In genomic region chr16:4697867-4698291, GRCh38 we compare ENCODE assay signal across 27 cellular contexts. TPM values are rescaled to one million over a fixed set of nuclear protein-coding genes. Genes with fewer than 3 reads are reported as not detected.
A peak's percentile ranks its signal among the peaks of the same experiment; 100 is the strongest.
DNase-seq lines count a peak whose midpoint lies in the region; ATAC-seq, FAIRE-seq and TF ChIP-seq lines count a peak whose summit lies in the region.
"Had no signal": no experiment of that assay in that cellular context is flagged by ENCODE, and none has a peak within 500 bp of the region (broad histone marks: within the 10 kb centered on the region; RNA-seq: fewer than 3 reads in every experiment).

No MANE protein-coding gene starts in this region.

- H2BK120ac ChIP-seq in H1 (replicated peaks; ENCODE audit: low read depth, low read length), result no peak overlapping the region

- H2BK20ac ChIP-seq in H1 (ENCODE audit: low read length), result no peak overlapping the region

- no peak for TF ChIP-seq CTCF in H1 (IDR thresholded peaks at IDR 0.05; ENCODE audit: control extremely low read depth in 1 of 3, insufficient read depth in 1 of 3, low read depth in 1 of 3, low read length in 3 of 3)

- H3K18ac ChIP-seq in H1 (ENCODE audit: extremely low read depth, low read length), result no peak overlapping the region

- CTCF ChIA-PET in H1 (lab: Charles Lee; ENCODE audit: partially characterized antibody), result interaction anchor here (0.7 to 1.0 kb wide), 2 partner anchors 12 to 18 kb away, joined by 3 to 5 read pairs; no protein-coding TSS in a partner anchor

- in situ Hi-C loops in GM18951 (cut with MboI; ENCODE audit: low sequenced_read_pairs, unreplicated experiment), result no loop called here

- H4K8ac ChIP-seq in H1 (ENCODE audit: extremely low read depth, insufficient read depth, low read length), result peak overlapping the region; percentile 21; the same call in 1 of the 2 replicates

- H4K20me1 ChIP-seq in H1 (replicated peaks in 1 of 2; ENCODE audit: control insufficient read depth in 1 of 2, insufficient read depth in 2 of 2, low read length in 2 of 2), result peaks cover 0 to 20% of the 10 kb centered on the region in 2 experiments

- H3K9me3 Mint-ChIP-seq in stimulated activated naive B cell treated with anti-CD40 and anti-IgM and Interleukin-4, amounts not matched to agents 10 μg/mL and 1 μg/mL and 100 μg/mL, for 72 hours, result no peaks in the 10 kb centered on the region
- no peaks in the 10 kb centered on the region for H3K9me3 Mint-ChIP-seq in natural killer cell treated with Interleukin-12 subunit alpha and Interleukin-12 subunit beta and Interleukin-15 and Interleukin-18, amount 100 ng/mL, for 72 hours
- H3K9me3 Mint-ChIP-seq: CD8-positive, alpha-beta memory T cell had no signal

- no peak overlapping the region for H2BK5ac ChIP-seq in H1 (ENCODE audit: low read depth, low read length)

- peaks cover 0 to 3% (median 2%) of the 10 kb centered on the region in 4 experiments; a peak in 4 of 7 replicates for H3K4me1 ChIP-seq in H1 (replicated peaks in 1 of 4; ENCODE audit: control insufficient read depth in 3 of 4, insufficient read depth in 4 of 4, low read length in 3 of 4)

- H3K14ac ChIP-seq in H1 (ENCODE audit: insufficient read length), result no peak overlapping the region

- H3K4me3 Mint-ChIP-seq in stimulated activated naive B cell treated with anti-CD40 and anti-IgM and Interleukin-4, amounts not matched to agents 10 μg/mL and 1 μg/mL and 100 μg/mL, for 72 hours, result no peak overlapping the region
- H3K4me3 Mint-ChIP-seq in natural killer cell treated with Interleukin-12 subunit alpha and Interleukin-12 subunit beta and Interleukin-15 and Interleukin-18, amount 100 ng/mL, for 72 hours, result no peak overlapping the region
- H3K4me3 Mint-ChIP-seq: CD8-positive, alpha-beta memory T cell had no signal

- no peak overlapping the region for H3K23ac ChIP-seq in H1 (ENCODE audit: insufficient read length)

- no peak overlapping the region for H3K4me3 ChIP-seq in H1 (ENCODE audit: extremely low read depth in 1 of 4, insufficient read depth in 2 of 4, low read depth in 3 of 4, low read length in 4 of 4)
- H3K4me3 ChIP-seq: BLaER1 treated with 17β-estradiol and CSF1 and Interleukin-3, amounts not matched to agents 10 nM and 100 nM had no signal

- 89% methylated on average over 9 of the region's 9 CpGs; no CpG with 5 or more reads in 1 of the 2 experiments for WGBS in H1 (ENCODE audit: extremely low coverage in 1 of 2, insufficient coverage in 1 of 2, insufficient read length in 1 of 2, insufficient replicate concordance in 2 of 2, low coverage in 1 of 2, low lambda C conversion rate in 2 of 2, missing lambda C conversion rate in 1 of 2), 2 experiments

- peak; percentile 8 for DNase-seq in AG08396 (ENCODE audit: low spot score)
- DNase-seq in H1 (ENCODE audit: low read depth in 1 of 2, low spot score in 2 of 2), result no peak
- DNase-seq in stimulated activated naive B cell treated with anti-CD40 and anti-IgM and Interleukin-4, amounts not matched to agents 10 μg/mL and 1 μg/mL and 100 μg/mL, for 72 hours, result no peak
- DNase-seq in natural killer cell treated with Interleukin-12 subunit alpha and Interleukin-12 subunit beta and Interleukin-15 and Interleukin-18, amount 100 ng/mL, for 72 hours (ENCODE audit: low spot score), result no peak
- no peak for DNase-seq in activated CD4-positive, alpha-beta T cell treated with anti-CD3 and anti-CD28 coated beads, Interleukin-2, amount 50 U/mL, for 48 hours
- DNase-seq: ACHN, Calu3, DMS153, GOT3, KG1, NCI-H1105 treated with DMSO at 0.1 percent for 48 hours, NCI-H1694, NCI-H2081 treated with DMSO at 0.1 percent for 48 hours, NCI-H2171 treated with DMSO at 0.1 percent for 48 hours, NCI-H446, NCI-H526, OCI-M1 had no signal

- H3K79me2 ChIP-seq in H1 (ENCODE audit: control insufficient read depth in 1 of 2, insufficient read depth in 2 of 2, low read length in 2 of 2), result peaks cover 0 to 2% of the 10 kb centered on the region in 2 experiments; a peak in 1 of 4 replicates

- H3K4ac ChIP-seq in H1 (replicated peaks; ENCODE audit: insufficient read length, low read depth, low read length), result no peak overlapping the region

- no peak overlapping the region for H3K27ac ChIP-seq in H1 (ENCODE audit: low read depth, low read length)
- H3K27ac ChIP-seq: BLaER1 treated with 17β-estradiol and CSF1 and Interleukin-3, amounts not matched to agents 10 nM and 100 nM; HL-60 had no signal

- no peak overlapping the region for H2BK12ac ChIP-seq in H1 (ENCODE audit: low read depth, low read length)

- peaks cover 27 to 29% of the 10 kb centered on the region in 2 donors for H3K36me3 Mint-ChIP-seq in stimulated activated naive B cell treated with anti-CD40 and anti-IgM and Interleukin-4, amounts not matched to agents 10 μg/mL and 1 μg/mL and 100 μg/mL, for 72 hours
- H3K36me3 Mint-ChIP-seq in natural killer cell treated with Interleukin-12 subunit alpha and Interleukin-12 subunit beta and Interleukin-15 and Interleukin-18, amount 100 ng/mL, for 72 hours, result peaks cover 6% of the 10 kb centered on the region

- POLR2A ChIA-PET in H1 (lab: Charles Lee; ENCODE audit: partially characterized antibody), result interaction anchor here (0.5 to 1.2 kb wide), 5 partner anchors 9 to 150 kb away, joined by 3 read pairs; partner anchors contain the start of genes GLYR1 and UBN1

- no peak overlapping the region for H3K4me2 ChIP-seq in H1 (ENCODE audit: insufficient read depth in 1 of 2, low read depth in 2 of 2, low read length in 2 of 2)
- H3K4me2 ChIP-seq: BLaER1 treated with 17β-estradiol and CSF1 and Interleukin-3, amounts not matched to agents 10 nM and 100 nM had no signal

- TF ChIP-seq EP300 in H1 (IDR thresholded peaks at IDR 0.05; ENCODE audit: borderline replicate concordance in 1 of 2, low read depth in 2 of 2, low read length in 2 of 2), result no peak

- no peak overlapping the region for H3K56ac ChIP-seq in H1 (replicated peaks; ENCODE audit: insufficient read length, low read depth, low read length)

- H2BK15ac ChIP-seq in H1 (ENCODE audit: low read length), result no peak overlapping the region

- peaks cover 8% of the 10 kb centered on the region; the same call in 1 of the 2 replicates for H3K23me2 ChIP-seq in H1 (ENCODE audit: low read depth, low read length)

- ATAC-seq in stimulated activated naive B cell treated with anti-CD40 and anti-IgM and Interleukin-4, amounts not matched to agents 10 μg/mL and 1 μg/mL and 100 μg/mL, for 72 hours (replicated peaks), result no peak
- no peak for ATAC-seq in natural killer cell treated with Interleukin-12 subunit alpha and Interleukin-12 subunit beta and Interleukin-15 and Interleukin-18, amount 100 ng/mL, for 72 hours
- ATAC-seq in GM18909 (IDR thresholded peaks at IDR 0.05; ENCODE audit: poor library complexity, unreplicated experiment), result no peak
- ATAC-seq: HCT116, SK-N-SH treated with all-trans-retinoic acid at 6 μM for 48 hours had no signal

- H3K27me3 Mint-ChIP-seq in stimulated activated naive B cell treated with anti-CD40 and anti-IgM and Interleukin-4, amounts not matched to agents 10 μg/mL and 1 μg/mL and 100 μg/mL, for 72 hours, result no peaks in the 10 kb centered on the region
- no peaks in the 10 kb centered on the region for H3K27me3 Mint-ChIP-seq in natural killer cell treated with Interleukin-12 subunit alpha and Interleukin-12 subunit beta and Interleukin-15 and Interleukin-18, amount 100 ng/mL, for 72 hours

- peaks cover 21 to 43% (median 41%) of the 10 kb centered on the region in 4 experiments for H3K36me3 ChIP-seq in H1 (ENCODE audit: control insufficient read depth in 2 of 4, insufficient read depth in 4 of 4, low read length in 3 of 4)

- no peak overlapping the region for H3K9ac ChIP-seq in H1 (replicated peaks in 1 of 4; ENCODE audit: extremely low read depth in 1 of 4, low read depth in 3 of 4, low read length in 3 of 4)

- no peaks in the 10 kb centered on the region for H3K79me1 ChIP-seq in H1 (ENCODE audit: low read depth, low read length)

- peaks cover 7 to 22% of the 10 kb centered on the region in 2 donors for H3K4me1 Mint-ChIP-seq in stimulated activated naive B cell treated with anti-CD40 and anti-IgM and Interleukin-4, amounts not matched to agents 10 μg/mL and 1 μg/mL and 100 μg/mL, for 72 hours
- peaks cover 5 to 6% of the 10 kb centered on the region in 2 donors for H3K4me1 Mint-ChIP-seq in natural killer cell treated with Interleukin-12 subunit alpha and Interleukin-12 subunit beta and Interleukin-15 and Interleukin-18, amount 100 ng/mL, for 72 hours (ENCODE audit: low read depth in 2 of 2)

- peak; percentile 4 for TF ChIP-seq POLR2A in GM18951 (IDR thresholded peaks at IDR 0.05; ENCODE audit: extremely low read depth, insufficient read depth, insufficient read length)
- TF ChIP-seq POLR2A in H1 (IDR thresholded peaks at IDR 0.05; ENCODE audit: control extremely low read depth in 1 of 2, low read depth in 2 of 2, low read length in 2 of 2), result no peak; a peak in 1 of 3 replicates

- peak overlapping the region; percentile 37 for H3K27ac Mint-ChIP-seq in stimulated activated naive B cell treated with anti-CD40 and anti-IgM and Interleukin-4, amounts not matched to agents 10 μg/mL and 1 μg/mL and 100 μg/mL, for 72 hours
- H3K27ac Mint-ChIP-seq in natural killer cell treated with Interleukin-12 subunit alpha and Interleukin-12 subunit beta and Interleukin-15 and Interleukin-18, amount 100 ng/mL, for 72 hours, result no peak overlapping the region
- H3K27ac Mint-ChIP-seq: CD8-positive, alpha-beta memory T cell had no signal

- TF ChIP-seq RAD21 in H1 (IDR thresholded peaks at IDR 0.05 in 1 of 2, conservative IDR thresholded peaks at IDR 0.05 in 1 of 2; ENCODE audit: low read depth in 2 of 2, low read length in 2 of 2), result no peak

- no peaks in the 10 kb centered on the region for H3K9me3 ChIP-seq in H1 (ENCODE audit: insufficient read depth in 2 of 2, low read depth in 1 of 2, low read length in 1 of 2)
- H3K9me3 ChIP-seq: BLaER1 treated with 17β-estradiol and CSF1 and Interleukin-3, amounts not matched to agents 10 nM and 100 nM had no signal

- H2AK5ac ChIP-seq in H1 (ENCODE audit: low read depth, low read length), result no peak overlapping the region

- no peak overlapping the region for H2AFZ ChIP-seq in H1 (ENCODE audit: low read length)

- H4K91ac ChIP-seq in H1 (replicated peaks; ENCODE audit: insufficient read length, low read length), result no peak overlapping the region

- no peak overlapping the region for H4K5ac ChIP-seq in H1 (ENCODE audit: insufficient read length, low read depth, low read length)

- FAIRE-seq in H1 (lab: Jason Lieb, UNC), result no peak
- FAIRE-seq: GM18507, GM19239 had no signal

- H3K27me3 ChIP-seq in H1 (replicated peaks in 1 of 4; ENCODE audit: control insufficient read depth in 3 of 4, extremely low read depth in 1 of 4, insufficient read depth in 3 of 4, low read length in 3 of 4), result no peaks in the 10 kb centered on the region
- H3K27me3 ChIP-seq: BLaER1 treated with 17β-estradiol and CSF1 and Interleukin-3, amounts not matched to agents 10 nM and 100 nM had no signal

RNA-seq across cellular contexts. Expression of gene NUDT16L1, which starts 4.5 kb away (rescaled TPM):
- total RNA-seq in H1 (2021; fragmentation: NEBNext Ultra II Directional; extraction: Animal tissue kit (Norgen Biotek cat#: 25700)), result 34.8 and 41.3 TPM in 2 replicates
- polyA plus RNA-seq in H1 (2011; rRNA removed), result 77.3 and 112 TPM in 2 replicates
- 77.8 TPM for polyA plus RNA-seq in H1 (2011; cell fraction: cytosol; rRNA removed)
- 64.0 TPM for polyA plus RNA-seq in H1 (2011; cell fraction: nucleus; rRNA removed)
- polyA plus RNA-seq in H1 (2012, experiment 1 of 2), result 29.6 to 40.8 TPM (median 37.5 TPM) in 4 replicates
- polyA plus RNA-seq in H1 (2012, experiment 2 of 2), result 45.2 TPM
- polyA plus RNA-seq in H1 (2013, experiment 1 of 2), result 21.6 TPM
- 20.8 TPM for polyA plus RNA-seq in H1 (2013, experiment 2 of 2)
- 11.7 and 13.1 TPM in 2 replicates for polyA minus RNA-seq in H1 (2011; rRNA and poly(A)+ RNA removed)
- polyA minus RNA-seq in H1 (2011; cell fraction: cytosol; rRNA and poly(A)+ RNA removed), result 23.3 TPM
- polyA minus RNA-seq in H1 (2011; cell fraction: nucleus; rRNA and poly(A)+ RNA removed), result 22.2 TPM
- 10 to 100 TPM; 37.3 to 57.0 TPM for total RNA-seq in natural killer cell treated with Interleukin-12 subunit alpha and Interleukin-12 subunit beta and Interleukin-15 and Interleukin-18, amount 100 ng/mL, for 72 hours

RNA-seq across cellular contexts. Expression of gene ANKS3, which starts 36.2 kb away (rescaled TPM):
- 23.9 and 27.5 TPM in 2 replicates for total RNA-seq in H1 (2021; fragmentation: NEBNext Ultra II Directional; extraction: Animal tissue kit (Norgen Biotek cat#: 25700))
- polyA plus RNA-seq in H1 (2011; rRNA removed), result 15.5 and 23.9 TPM in 2 replicates
- 25.6 TPM for polyA plus RNA-seq in H1 (2011; cell fraction: cytosol; rRNA removed)
- 58.7 TPM for polyA plus RNA-seq in H1 (2011; cell fraction: nucleus; rRNA removed)
- polyA plus RNA-seq in H1 (2012, experiment 1 of 2), result 14.0 to 22.5 TPM (median 21.4 TPM) in 4 replicates
- 9.9 TPM for polyA plus RNA-seq in H1 (2012, experiment 2 of 2)
- polyA plus RNA-seq in H1 (2013, experiment 1 of 2), result 12.8 TPM
- 10.2 TPM for polyA plus RNA-seq in H1 (2013, experiment 2 of 2)
- polyA minus RNA-seq in H1 (2011; rRNA and poly(A)+ RNA removed), result 23.7 and 24.2 TPM in 2 replicates
- polyA minus RNA-seq in H1 (2011; cell fraction: cytosol; rRNA and poly(A)+ RNA removed), result 13.2 TPM
- polyA minus RNA-seq in H1 (2011; cell fraction: nucleus; rRNA and poly(A)+ RNA removed), result 30.4 TPM
- 10 to 100 TPM; 19.0 to 39.1 TPM for total RNA-seq in natural killer cell treated with Interleukin-12 subunit alpha and Interleukin-12 subunit beta and Interleukin-15 and Interleukin-18, amount 100 ng/mL, for 72 hours

RNA-seq across cellular contexts. Expression of gene DNAAF8, which starts 36.5 kb away (rescaled TPM):
- total RNA-seq in H1 (2021; fragmentation: NEBNext Ultra II Directional; extraction: Animal tissue kit (Norgen Biotek cat#: 25700)), result 0.17 TPM in 1 of 2 replicates, not detected in the other
- polyA plus RNA-seq in H1 (2011; rRNA removed), result 0.39 and 0.58 TPM in 2 replicates
- polyA plus RNA-seq in H1 (2011; cell fraction: cytosol; rRNA removed), result 0.35 TPM
- polyA plus RNA-seq in H1 (2011; cell fraction: nucleus; rRNA removed), result 0.58 TPM
- polyA plus RNA-seq in H1 (2012, experiment 1 of 2), result 0.13 to 0.75 TPM (median 0.35 TPM) in 4 replicates
- polyA plus RNA-seq in H1 (2012, experiment 2 of 2), result 0.25 TPM
- polyA plus RNA-seq in H1 (2013, experiment 1 of 2), result 0.24 TPM
- 0.15 TPM for polyA plus RNA-seq in H1 (2013, experiment 2 of 2)
- 0.28 TPM in 1 of 2 replicates, not detected in the other for polyA minus RNA-seq in H1 (2011; rRNA and poly(A)+ RNA removed)
- polyA minus RNA-seq in H1 (2011; cell fraction: cytosol; rRNA and poly(A)+ RNA removed), result not detected
- 0.50 TPM for polyA minus RNA-seq in H1 (2011; cell fraction: nucleus; rRNA and poly(A)+ RNA removed)
- total RNA-seq in natural killer cell treated with Interleukin-12 subunit alpha and Interleukin-12 subunit beta and Interleukin-15 and Interleukin-18, amount 100 ng/mL, for 72 hours, result under 1 TPM in 1 of 2 donors, not detected in 1; 0.53 TPM
- total RNA-seq: G401 had no signal
